8 cellular contexts compared by ENCODE assay signal in the genomic region with DNA sequence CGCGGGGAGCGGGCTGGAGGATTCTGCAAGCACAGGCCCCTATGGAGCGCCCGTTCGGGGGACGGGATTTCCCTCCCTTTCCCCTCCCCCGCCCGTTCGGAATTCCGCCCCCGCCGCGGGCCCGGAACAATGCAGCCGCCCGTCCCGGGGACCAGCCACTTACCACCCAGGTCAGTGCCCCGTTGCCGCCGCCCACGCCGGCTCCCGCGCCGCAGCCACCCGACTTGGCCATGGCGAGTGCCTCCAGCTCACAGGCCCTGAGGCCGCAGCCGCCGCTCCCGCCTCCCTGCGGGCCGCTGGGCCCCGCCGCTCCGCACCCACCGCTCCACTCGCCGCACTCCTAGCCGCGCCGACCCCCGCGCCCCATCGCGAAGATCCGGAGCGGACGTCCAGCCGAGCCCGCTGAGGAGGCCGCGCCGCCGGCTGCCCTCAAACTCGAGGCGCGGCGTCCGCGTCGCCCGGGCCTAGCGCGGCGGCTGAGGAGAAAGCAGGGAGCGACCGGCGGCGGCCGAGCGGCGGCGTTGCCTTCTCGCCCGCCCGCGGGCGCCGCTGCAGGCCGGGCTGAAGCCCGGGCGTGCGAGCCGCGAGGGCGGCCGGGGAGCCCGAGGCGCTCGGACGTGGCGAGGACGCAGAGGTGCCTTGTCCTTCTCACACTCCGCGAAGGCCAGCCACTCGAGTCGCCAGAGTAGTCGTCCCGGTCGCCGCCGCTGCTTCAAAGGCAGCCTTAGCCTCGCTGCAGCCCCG. TPM values are rescaled to one million over a fixed set of nuclear protein-coding genes. Genes with fewer than 3 reads are reported as not detected.
DNase-seq lines count a peak whose midpoint lies in the region; ATAC-seq and TF ChIP-seq lines count a peak whose summit lies in the region.

No MANE protein-coding gene starts in this region.

- peak overlapping the region; percentile 81 for H3K9ac ChIP-seq in SK-N-MC (ENCODE audit: insufficient read length)

- 0% methylated on average over 90 to 106 of the region's 106 CpGs for WGBS in heart right ventricle, 2 donors

- DNase-seq in NK-92 treated with Interleukin-12 subunit alpha and Interleukin-12 subunit beta, amount 100 ng/mL, for 24 hours (lab: John Stamatoyannopoulos, UW): peak; percentile 51
- DNase-seq in NK-92 (lab: John Stamatoyannopoulos, UW; ENCODE audit: unreplicated experiment) (no peak), SK-N-MC (ENCODE audit: low read depth, low spot score) (no peak), heart right ventricle (peak; percentile 74 to 77), posterior vena cava (ENCODE audit: low spot score) (peak; percentile 90), upper lobe of right lung (peak; percentile 93)
- peak; percentile 17 for DNase-seq in activated naive CD8-positive, alpha-beta T cell treated with anti-CD3 and anti-CD28 coated beads, Interleukin-2, amount 50 U/mL, for 16 hours (ENCODE audit: low read depth, low spot score)

- H3K27me3 ChIP-seq in heart right ventricle: no peaks in the 10 kb centered on the region
- no peaks in the 10 kb centered on the region for H3K27me3 ChIP-seq in upper lobe of right lung

- ATAC-seq in HG02981 (IDR thresholded peaks at IDR 0.05; ENCODE audit: unreplicated experiment) (peak; percentile 21), heart right ventricle (peak; percentile 30 to 83 (median 60)), upper lobe of right lung (peak; percentile 76)

- H3K36me3 ChIP-seq in SK-N-MC (ENCODE audit: insufficient read depth, low read length): no peaks in the 10 kb centered on the region
- no peaks in the 10 kb centered on the region for H3K36me3 ChIP-seq in heart right ventricle
- no peaks in the 10 kb centered on the region for H3K36me3 ChIP-seq in upper lobe of right lung

- intact Hi-C loops in heart right ventricle (cut with DNase I): loop anchor here in 8 of 10 donors (2.0 to 10.0 kb wide), 5 partner anchors 118 to 441 kb away; a partner anchor contains a TSS
- intact Hi-C loops in posterior vena cava (cut with DNase I): no loop called here
- intact Hi-C loops in upper lobe of right lung (cut with DNase I): no loop called here

- no peak for TF ChIP-seq CTCF in heart right ventricle (IDR thresholded peaks at IDR 0.05)
- TF ChIP-seq CTCF in upper lobe of right lung (IDR thresholded peaks at IDR 0.05): no peak

- H3K9me3 ChIP-seq in SK-N-MC (ENCODE audit: low read depth, low read length) (no peaks in the 10 kb centered on the region), heart right ventricle (no peaks in the 10 kb centered on the region), upper lobe of right lung (no peaks in the 10 kb centered on the region)

- no peak overlapping the region for H3K27ac ChIP-seq in SK-N-MC
- peak overlapping the region; percentile 93 to 99 (median 98) for H3K27ac ChIP-seq in heart right ventricle
- H3K27ac ChIP-seq in upper lobe of right lung: peak overlapping the region; percentile 93

- H3K4me1 ChIP-seq in heart right ventricle: peaks cover 3 to 50% (median 48%) of the 10 kb centered on the region in 9 donors
- peaks cover 35% of the 10 kb centered on the region for H3K4me1 ChIP-seq in upper lobe of right lung

- H3K4me3 ChIP-seq in SK-N-MC (peak overlapping the region; percentile 77), heart right ventricle (peak overlapping the region; percentile 64 to 89 (median 76)), upper lobe of right lung (peak overlapping the region; percentile 75)

RNA-seq across cellular contexts. Expression of a gene that starts 0.5 kb away (rescaled TPM):
- total RNA-seq in heart right ventricle (100 to 1,000 TPM in 7 of 10 donors, 10 to 100 TPM in 3; 87.4 to 126 (median 102) TPM), posterior vena cava (10 to 100 TPM; 84.7 to 95.3 TPM), upper lobe of right lung (83.4 TPM)
- 10 to 100 TPM; 34.2 to 47.2 TPM for polyA plus RNA-seq in heart right ventricle

Comparison
In these comparisons a context has a peak if more than half of its experiments do, and no peak if none do; other contexts are left out.
1. DNase-seq: peak in NK-92 treated with Interleukin-12 subunit alpha and Interleukin-12 subunit beta, amount 100 ng/mL, for 24 hours (single experiment), activated naive CD8-positive, alpha-beta T cell treated with anti-CD3 and anti-CD28 coated beads, Interleukin-2, amount 50 U/mL, for 16 hours (single experiment), heart right ventricle (2 of 2), posterior vena cava (single experiment) and upper lobe of right lung (single experiment); none in NK-92 (single experiment) and SK-N-MC (single experiment).
2. ATAC-seq: peak in every context shown above with its lines; median percentile 76 in upper lobe of right lung; 60 in heart right ventricle; 21 in HG02981.
3. intact Hi-C loops: an anchor here in heart right ventricle (2.0 to 10.0 kb wide); none called in posterior vena cava and upper lobe of right lung.
4. Peak in every context shown above with its lines, with median percentiles within 50 percentile points of each other: H3K4me3 ChIP-seq.